9 cellular contexts compared by ENCODE assay signal in the genomic region with DNA sequence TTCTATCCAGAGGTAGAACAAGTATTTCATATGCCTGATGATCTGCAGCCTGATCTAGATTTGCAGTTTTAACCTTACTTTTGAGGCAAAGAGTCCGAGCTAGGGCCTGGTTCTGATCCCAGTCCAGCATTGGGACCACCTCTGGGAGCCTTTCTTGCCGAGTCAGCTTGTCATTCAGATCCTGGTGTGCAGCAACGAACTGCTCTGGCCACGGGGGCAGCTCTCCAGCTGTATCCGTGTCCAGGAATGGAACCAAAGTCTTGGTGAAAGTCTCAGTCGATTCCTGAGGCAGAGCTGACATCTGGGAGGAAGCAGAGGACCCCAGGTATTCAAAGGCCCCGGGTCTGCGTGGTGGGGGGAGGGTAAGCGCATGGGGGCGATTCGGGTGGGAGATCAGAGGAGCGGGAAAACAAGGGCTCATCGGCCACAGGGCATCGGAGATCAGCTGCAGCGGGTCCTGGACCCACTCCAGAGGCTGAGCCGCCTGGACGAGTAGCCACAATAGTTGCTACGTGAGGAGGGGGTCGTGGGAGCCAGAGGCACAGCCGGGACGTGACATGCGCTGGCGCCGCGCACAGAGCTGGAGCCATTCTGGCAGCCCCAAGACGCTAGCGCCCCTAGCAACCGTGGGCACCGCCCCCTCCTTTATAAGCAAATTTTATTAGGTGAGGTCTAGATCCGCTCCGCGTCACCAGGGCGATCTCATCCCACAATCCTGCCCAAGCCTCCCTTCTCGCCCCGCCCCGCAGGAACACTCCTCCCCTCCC. TPM values are rescaled to one million over a fixed set of nuclear protein-coding genes. Genes with fewer than 3 reads are reported as not detected.
DNase-seq lines count a peak whose midpoint lies in the region; ATAC-seq and TF ChIP-seq lines count a peak whose summit lies in the region.
"Had no signal": no experiment of that assay in that cellular context is flagged by ENCODE, and none has a peak within 500 bp of the region (broad histone marks: within the 10 kb centered on the region; RNA-seq: fewer than 3 reads in every experiment).

No MANE protein-coding gene starts in this region.

- peak overlapping the region; percentile 36 for H3K4me3 Mint-ChIP-seq in stimulated activated memory B cell treated with anti-CD40 and anti-IgM and Interleukin-4, amounts not matched to agents 10 μg/mL and 1 μg/mL and 100 μg/mL, for 72 hours

- H3K27ac Mint-ChIP-seq in stimulated activated memory B cell treated with anti-CD40 and anti-IgM and Interleukin-4, amounts not matched to agents 10 μg/mL and 1 μg/mL and 100 μg/mL, for 72 hours: no peak overlapping the region

- H3K9me3 Mint-ChIP-seq in stimulated activated memory B cell treated with anti-CD40 and anti-IgM and Interleukin-4, amounts not matched to agents 10 μg/mL and 1 μg/mL and 100 μg/mL, for 72 hours: no peaks in the 10 kb centered on the region

- H3K4me3 ChIP-seq in HFF-Myc (replicated peaks; ENCODE audit: low read depth, low read length): peak overlapping the region; percentile 23

- TF ChIP-seq CTCF in HFF-Myc (IDR thresholded peaks at IDR 0.05; ENCODE audit: low read depth, low read length, missing control alignments): no peak

- peaks cover 13% of the 10 kb centered on the region for H3K4me1 Mint-ChIP-seq in stimulated activated memory B cell treated with anti-CD40 and anti-IgM and Interleukin-4, amounts not matched to agents 10 μg/mL and 1 μg/mL and 100 μg/mL, for 72 hours

- peaks cover 29% of the 10 kb centered on the region for H3K27me3 Mint-ChIP-seq in stimulated activated memory B cell treated with anti-CD40 and anti-IgM and Interleukin-4, amounts not matched to agents 10 μg/mL and 1 μg/mL and 100 μg/mL, for 72 hours

- intact Hi-C loops in left cardiac atrium (cut with DNase I): no loop called here

- no peak for DNase-seq in HFF-Myc (ENCODE audit: extremely low read depth, low read depth)
- peak; percentile 53 for DNase-seq in left cardiac atrium
- no peak for DNase-seq in activated T-cell treated with anti-CD3 and anti-CD28 coated beads, Interleukin-2, amount 50 U/mL, for 1 hour
- DNase-seq in activated CD4-positive, alpha-beta T cell treated with anti-CD3 and anti-CD28 coated beads, Interleukin-2, amount 50 U/mL, for 48 hours: no peak
- DNase-seq: effector CD8-positive, alpha-beta T cell had no signal

- ATAC-seq in SK-N-SH treated with all-trans-retinoic acid at 6 μM for 48 hours (peak; percentile 59), left cardiac atrium (peak; percentile 68 to 91), GM19397 (IDR thresholded peaks at IDR 0.05; ENCODE audit: unreplicated experiment) (no peak), GM19463 (IDR thresholded peaks at IDR 0.05; ENCODE audit: unreplicated experiment) (no peak)
- no peak for ATAC-seq in stimulated activated memory B cell treated with anti-CD40 and anti-IgM and Interleukin-4, amounts not matched to agents 10 μg/mL and 1 μg/mL and 100 μg/mL, for 72 hours

- H3K36me3 Mint-ChIP-seq in stimulated activated memory B cell treated with anti-CD40 and anti-IgM and Interleukin-4, amounts not matched to agents 10 μg/mL and 1 μg/mL and 100 μg/mL, for 72 hours: no peaks in the 10 kb centered on the region

TF ChIP-seq in SK-N-SH treated with all-trans-retinoic acid at 6 μM for 48 hours, 23 proteins besides CTCF, POLR2A, EP300 and RAD21:
- TF ChIP-seq GLIS3 (CRISPR knock-in tag; IDR thresholded peaks at IDR 0.05): no peak
- no peak for TF ChIP-seq TOX (CRISPR knock-in tag; IDR thresholded peaks at IDR 0.05; ENCODE audit: borderline replicate concordance)
- TF ChIP-seq RARB (CRISPR knock-in tag; IDR thresholded peaks at IDR 0.05): no peak
- no peak for TF ChIP-seq PPARA (CRISPR knock-in tag; IDR thresholded peaks at IDR 0.05; ENCODE audit: borderline replicate concordance)
- no peak for TF ChIP-seq ZNF8 (CRISPR knock-in tag; IDR thresholded peaks at IDR 0.05)
- TF ChIP-seq ZFP3 (CRISPR knock-in tag; IDR thresholded peaks at IDR 0.05): no peak
- TF ChIP-seq PATZ1 (CRISPR knock-in tag; IDR thresholded peaks at IDR 0.05; ENCODE audit: borderline replicate concordance): no peak
- no peak for TF ChIP-seq CREB5 (CRISPR knock-in tag; IDR thresholded peaks at IDR 0.05; ENCODE audit: low read depth)
- TF ChIP-seq BACH2 (CRISPR knock-in tag; IDR thresholded peaks at IDR 0.05; ENCODE audit: borderline replicate concordance): no peak
- TF ChIP-seq ZFP30 (CRISPR knock-in tag; IDR thresholded peaks at IDR 0.05): no peak
- no peak for TF ChIP-seq ESRRG (CRISPR knock-in tag; IDR thresholded peaks at IDR 0.05)
- TF ChIP-seq ARNTL (CRISPR knock-in tag; IDR thresholded peaks at IDR 0.05; ENCODE audit: borderline replicate concordance, low read depth): no peak
- no peak for TF ChIP-seq POU6F1 (CRISPR knock-in tag; IDR thresholded peaks at IDR 0.05; ENCODE audit: borderline replicate concordance, low read depth)
- no peak for TF ChIP-seq ZC3H10 (CRISPR knock-in tag; IDR thresholded peaks at IDR 0.05)
- no peak for TF ChIP-seq OSR1 (CRISPR knock-in tag; IDR thresholded peaks at IDR 0.05)
- no peak for TF ChIP-seq ISL1 (CRISPR knock-in tag; IDR thresholded peaks at IDR 0.05)
- TF ChIP-seq CSDC2 (CRISPR knock-in tag; IDR thresholded peaks at IDR 0.05): no peak
- TF ChIP-seq TCF4 (CRISPR knock-in tag; IDR thresholded peaks at IDR 0.05; ENCODE audit: borderline replicate concordance): no peak
- TF ChIP-seq TSHZ2 (CRISPR knock-in tag; IDR thresholded peaks at IDR 0.05): no peak
TF ChIP-seq in SK-N-SH treated with all-trans-retinoic acid at 6 μM for 48 hours: peak in this region for 0.

RNA-seq across cellular contexts. Expression of gene BSDC1, which starts 32.4 kb away (rescaled TPM):
- 10 to 100 TPM; 42.2 to 43.8 TPM for total RNA-seq in left cardiac atrium

RNA-seq across cellular contexts. Expression of gene ZBTB8B, which starts 38.2 kb away (rescaled TPM):
- under 1 TPM in 1 of 2 donors, not detected in 1; 0.03 TPM for total RNA-seq in left cardiac atrium

Comparison
In these comparisons a context has a peak if more than half of its experiments do, and no peak if none do; other contexts are left out.
1. ATAC-seq: peak in SK-N-SH treated with all-trans-retinoic acid at 6 μM for 48 hours (single experiment) and left cardiac atrium (2 of 2); none in stimulated activated memory B cell treated with anti-CD40 and anti-IgM and Interleukin-4, amounts not matched to agents 10 μg/mL and 1 μg/mL and 100 μg/mL, for 72 hours (single experiment), GM19397 (single experiment) and GM19463 (single experiment).